12 cellular contexts compared by ENCODE assay signal in the genomic region with DNA sequence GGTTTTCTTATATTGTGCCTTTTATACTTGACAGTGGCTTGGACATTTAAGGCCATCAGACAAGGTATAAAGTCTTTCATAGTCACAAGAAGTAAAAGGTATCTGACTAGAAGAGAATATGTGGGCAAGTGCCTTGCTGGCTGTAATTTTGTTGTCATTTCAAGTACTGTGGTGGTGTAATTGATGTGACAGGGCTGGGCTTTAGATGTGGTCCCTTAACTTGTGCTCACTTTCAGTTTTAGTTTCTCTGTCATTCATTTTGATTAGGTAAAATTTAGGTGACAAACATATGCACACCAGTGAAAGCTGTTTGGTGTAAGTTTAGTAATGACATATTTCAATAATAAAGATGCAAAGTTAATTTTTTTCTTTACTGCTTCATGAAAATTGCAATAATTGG. TPM values are rescaled to one million over a fixed set of nuclear protein-coding genes. Genes with fewer than 3 reads are reported as not detected.
DNase-seq lines count a peak whose midpoint lies in the region; ATAC-seq, FAIRE-seq and TF ChIP-seq lines count a peak whose summit lies in the region.
"Had no signal": no experiment of that assay in that cellular context is flagged by ENCODE, and none has a peak within 500 bp of the region (broad histone marks: within the 10 kb centered on the region; RNA-seq: fewer than 3 reads in every experiment).

No MANE protein-coding gene starts in this region.

- H3K79me1 ChIP-seq in neuronal stem cell (ENCODE audit: low read depth, low read length): no peaks in the 10 kb centered on the region

- no peak overlapping the region for H2AK5ac ChIP-seq in neuronal stem cell (ENCODE audit: low read depth, low read length)

- TF ChIP-seq CTCF in glutamatergic neuron (IDR thresholded peaks at IDR 0.05; ENCODE audit: partially characterized antibody, unreplicated experiment): no peak

- no peak overlapping the region for H3K27ac ChIP-seq in neuronal stem cell (replicated peaks; ENCODE audit: low read length)
- H3K27ac ChIP-seq: C4-2B had no signal

- H3K27ac Mint-ChIP-seq in activated naive CD4-positive, alpha-beta T cell treated with anti-CD3 and anti-CD28 coated beads, Interleukin-2, amount 10 ng/mL, durations not matched to agents 7 days and 5 days: peak overlapping the region; percentile 61
- no peak overlapping the region for H3K27ac Mint-ChIP-seq in stimulated activated naive B cell treated with anti-CD40 and anti-IgM and Interleukin-4, amounts not matched to agents 10 μg/mL and 1 μg/mL and 100 μg/mL, for 72 hours
- H3K27ac Mint-ChIP-seq in glutamatergic neuron (ENCODE audit: unreplicated experiment): no peak overlapping the region
- H3K27ac Mint-ChIP-seq: dendritic cell treated with granulocyte-macrophage colony-stimulating factor and Interleukin-4, amounts not matched to agents 40 ng/mL and 50 ng/mL, for 4 days had no signal

- no peak overlapping the region for H4K91ac ChIP-seq in neuronal stem cell (ENCODE audit: low read depth, low read length, poor library complexity)

- H4K8ac ChIP-seq in neuronal stem cell (ENCODE audit: low read depth, low read length): no peak overlapping the region

- H3K27me3 Mint-ChIP-seq in activated naive CD4-positive, alpha-beta T cell treated with anti-CD3 and anti-CD28 coated beads, Interleukin-2, amount 10 ng/mL, durations not matched to agents 7 days and 5 days: no peaks in the 10 kb centered on the region
- H3K27me3 Mint-ChIP-seq in stimulated activated naive B cell treated with anti-CD40 and anti-IgM and Interleukin-4, amounts not matched to agents 10 μg/mL and 1 μg/mL and 100 μg/mL, for 72 hours: no peaks in the 10 kb centered on the region
- no peaks in the 10 kb centered on the region for H3K27me3 Mint-ChIP-seq in glutamatergic neuron (ENCODE audit: unreplicated experiment)
- H3K27me3 Mint-ChIP-seq: dendritic cell treated with granulocyte-macrophage colony-stimulating factor and Interleukin-4, amounts not matched to agents 40 ng/mL and 50 ng/mL, for 4 days had no signal

- no peak overlapping the region for H3K4ac ChIP-seq in neuronal stem cell (ENCODE audit: low read length)

- no peaks in the 10 kb centered on the region for H3K9me3 Mint-ChIP-seq in activated naive CD4-positive, alpha-beta T cell treated with anti-CD3 and anti-CD28 coated beads, Interleukin-2, amount 10 ng/mL, durations not matched to agents 7 days and 5 days
- no peaks in the 10 kb centered on the region for H3K9me3 Mint-ChIP-seq in stimulated activated naive B cell treated with anti-CD40 and anti-IgM and Interleukin-4, amounts not matched to agents 10 μg/mL and 1 μg/mL and 100 μg/mL, for 72 hours
- H3K9me3 Mint-ChIP-seq in glutamatergic neuron (ENCODE audit: unreplicated experiment): no peaks in the 10 kb centered on the region
- H3K9me3 Mint-ChIP-seq: dendritic cell treated with granulocyte-macrophage colony-stimulating factor and Interleukin-4, amounts not matched to agents 40 ng/mL and 50 ng/mL, for 4 days had no signal

- DNase-seq in activated naive CD4-positive, alpha-beta T cell treated with anti-CD3 and anti-CD28 coated beads, Interleukin-2, amount 10 ng/mL, durations not matched to agents 7 days and 5 days: peak; percentile 61
- no peak for DNase-seq in activated naive CD4-positive, alpha-beta T cell treated with anti-CD3 and anti-CD28 coated beads, Interleukin-2, amount 50 U/mL, for 16 hours
- no peak for DNase-seq in stimulated activated naive B cell treated with anti-CD40 and anti-IgM and Interleukin-4, amounts not matched to agents 10 μg/mL and 1 μg/mL and 100 μg/mL, for 72 hours
- DNase-seq in RCC 7860 (ENCODE audit: low spot score) (no peak), neuronal stem cell (ENCODE audit: low spot score) (no peak), glutamatergic neuron (no peak)
- DNase-seq: HCEC 1CT, NCI-H526 had no signal

- no peak overlapping the region for H3K9ac ChIP-seq in neuronal stem cell (ENCODE audit: low read depth, low read length, poor library complexity)

- H3K23ac ChIP-seq in neuronal stem cell (ENCODE audit: low read depth, low read length, poor library complexity): no peak overlapping the region

- H3K4me3 ChIP-seq in neuronal stem cell (ENCODE audit: low read length in 2 of 2): no peak overlapping the region

- H3K27me3 ChIP-seq in neuronal stem cell (ENCODE audit: control insufficient read depth in 3 of 3, insufficient read depth in 3 of 3, low read depth in 1 of 3, low read length in 3 of 3): no peaks in the 10 kb centered on the region

- no peak overlapping the region for H2BK15ac ChIP-seq in neuronal stem cell (ENCODE audit: low read length)

- H3K4me1 Mint-ChIP-seq in activated naive CD4-positive, alpha-beta T cell treated with anti-CD3 and anti-CD28 coated beads, Interleukin-2, amount 10 ng/mL, durations not matched to agents 7 days and 5 days: peaks cover 28% of the 10 kb centered on the region
- H3K4me1 Mint-ChIP-seq in stimulated activated naive B cell treated with anti-CD40 and anti-IgM and Interleukin-4, amounts not matched to agents 10 μg/mL and 1 μg/mL and 100 μg/mL, for 72 hours: peaks cover 0 to 1% of the 10 kb centered on the region in 2 donors
- H3K4me1 Mint-ChIP-seq in glutamatergic neuron (ENCODE audit: low read depth, unreplicated experiment): peaks cover 2% of the 10 kb centered on the region

- no peaks in the 10 kb centered on the region for H3K4me1 ChIP-seq in neuronal stem cell (ENCODE audit: control insufficient read depth in 2 of 2, insufficient read depth in 1 of 2, low read depth in 1 of 2, low read length in 2 of 2)

- no peak overlapping the region for H3K18ac ChIP-seq in neuronal stem cell (ENCODE audit: low read length)

- H3K9me3 ChIP-seq in neuronal stem cell (replicated peaks in 1 of 2; ENCODE audit: control insufficient read depth in 2 of 2, insufficient read depth in 1 of 2, low read depth in 1 of 2, low read length in 2 of 2): no peaks in the 10 kb centered on the region

- H2BK5ac ChIP-seq in neuronal stem cell (ENCODE audit: low read length): no peak overlapping the region

- H3K36me3 ChIP-seq in neuronal stem cell (replicated peaks in 1 of 2; ENCODE audit: control insufficient read depth in 2 of 2, insufficient read depth in 2 of 2, low read length in 2 of 2): peaks cover 2 to 41% of the 10 kb centered on the region in 2 donors

- H2AFZ ChIP-seq in neuronal stem cell (ENCODE audit: low read length): no peak overlapping the region

- CTCF ChIA-PET in activated naive CD4-positive, alpha-beta T cell treated with anti-CD3 and anti-CD28 coated beads, Interleukin-2, amount 10 ng/mL, durations not matched to agents 7 days and 5 days (lab: Charles Lee): no interaction called here

- no peak overlapping the region for H3K14ac ChIP-seq in neuronal stem cell (ENCODE audit: low read length)

- peaks cover 16% of the 10 kb centered on the region for H3K36me3 Mint-ChIP-seq in activated naive CD4-positive, alpha-beta T cell treated with anti-CD3 and anti-CD28 coated beads, Interleukin-2, amount 10 ng/mL, durations not matched to agents 7 days and 5 days
- H3K36me3 Mint-ChIP-seq in stimulated activated naive B cell treated with anti-CD40 and anti-IgM and Interleukin-4, amounts not matched to agents 10 μg/mL and 1 μg/mL and 100 μg/mL, for 72 hours: peaks cover 3 to 22% of the 10 kb centered on the region in 2 donors
- no peaks in the 10 kb centered on the region for H3K36me3 Mint-ChIP-seq in glutamatergic neuron (ENCODE audit: unreplicated experiment)

- H3K4me2 ChIP-seq in neuronal stem cell (ENCODE audit: insufficient read depth, low read length, poor library complexity, severe bottlenecking): no peak overlapping the region

- FAIRE-seq in RCC 7860 (lab: Jason Lieb, UNC): no peak

- no peak overlapping the region for H3K4me3 Mint-ChIP-seq in activated naive CD4-positive, alpha-beta T cell treated with anti-CD3 and anti-CD28 coated beads, Interleukin-2, amount 10 ng/mL, durations not matched to agents 7 days and 5 days
- H3K4me3 Mint-ChIP-seq in stimulated activated naive B cell treated with anti-CD40 and anti-IgM and Interleukin-4, amounts not matched to agents 10 μg/mL and 1 μg/mL and 100 μg/mL, for 72 hours: no peak overlapping the region
- H3K4me3 Mint-ChIP-seq in glutamatergic neuron (ENCODE audit: unreplicated experiment): no peak overlapping the region
- H3K4me3 Mint-ChIP-seq: dendritic cell treated with granulocyte-macrophage colony-stimulating factor and Interleukin-4, amounts not matched to agents 40 ng/mL and 50 ng/mL, for 4 days had no signal

- ATAC-seq in HG02610 (IDR thresholded peaks at IDR 0.05; ENCODE audit: unreplicated experiment) (peak; percentile 92), HG03565 (IDR thresholded peaks at IDR 0.05; ENCODE audit: unreplicated experiment) (peak; percentile 68)
- peak; percentile 33 to 34 for ATAC-seq in stimulated activated naive B cell treated with anti-CD40 and anti-IgM and Interleukin-4, amounts not matched to agents 10 μg/mL and 1 μg/mL and 100 μg/mL, for 72 hours (replicated peaks)

- H2BK120ac ChIP-seq in neuronal stem cell (ENCODE audit: low read depth, low read length): no peak overlapping the region

- H2BK12ac ChIP-seq in neuronal stem cell (ENCODE audit: low read length): no peak overlapping the region

RNA-seq across cellular contexts. Expression of a gene that starts 31.2 kb away (rescaled TPM):
- 0.01 TPM for polyA plus RNA-seq in neuronal stem cell (2013, experiment 1 of 2)
- polyA plus RNA-seq in neuronal stem cell (2013, experiment 2 of 2): 0.01 TPM
- not detected for total RNA-seq in glutamatergic neuron (ENCODE audit: unreplicated experiment)

Comparison
In these comparisons a context has a peak if more than half of its experiments do, and no peak if none do; other contexts are left out.
1. ATAC-seq: peak in every context shown above with its lines; median percentile 92 in HG02610; 68 in HG03565; 34 in stimulated activated naive B cell treated with anti-CD40 and anti-IgM and Interleukin-4, amounts not matched to agents 10 μg/mL and 1 μg/mL and 100 μg/mL, for 72 hours.